Comparison of ENCODE assay signal across 16 cellular contexts in genomic region chr20:48214601-48215000, GRCh38.
DNase-seq lines count a peak whose midpoint lies in the region; ATAC-seq and TF ChIP-seq lines count a peak whose summit lies in the region.
"Had no signal": no experiment of that assay in that cellular context is flagged by ENCODE, and none has a peak within 500 bp of the region (broad histone marks: within the 10 kb centered on the region; RNA-seq: fewer than 3 reads in every experiment).

No MANE protein-coding gene starts in this region.

- dilution Hi-C loops in mammary epithelial cell (cut with HindIII; ENCODE audit: low sequenced_read_pairs) = no loop called here

- H4K12ac ChIP-seq in trophoblast cell (ENCODE audit: low read depth, low read length) = no peak overlapping the region

- in situ Hi-C loops in mammary epithelial cell (cut with MboI; ENCODE audit: low sequenced_read_pairs in 2 of 2) = no loop called here

- no peak overlapping the region for H3K23ac ChIP-seq in trophoblast cell (ENCODE audit: low read length)

- H4K20me1 ChIP-seq in mammary epithelial cell (ENCODE audit: insufficient read depth, low read length) (no peaks in the 10 kb centered on the region), SK-N-SH (ENCODE audit: insufficient read depth) (no peaks in the 10 kb centered on the region), MM.1S (ENCODE audit: insufficient read depth, low read length) (no peaks in the 10 kb centered on the region)

- H3K4me1 Mint-ChIP-seq in MCF 10A (ENCODE audit: insufficient read depth, unreplicated experiment) = no peaks in the 10 kb centered on the region
- H3K4me1 Mint-ChIP-seq: CD4-positive, alpha-beta memory T cell had no signal

- peak; percentile 16 for DNase-seq in MCF 10A (ENCODE audit: unreplicated experiment)
- DNase-seq in mammary epithelial cell = no peak
- DNase-seq in ELF-1 (ENCODE audit: low read depth, low spot score) = peak; percentile 31
- DNase-seq in RWPE2 (ENCODE audit: low spot score) = no peak
- peak; percentile 61 to 68 for DNase-seq in trophoblast cell
- DNase-seq in D341Med (ENCODE audit: low spot score) = no peak
- DNase-seq in SK-N-SH = no peak
- DNase-seq in MM.1S = no peak
- DNase-seq: 8988T; CD4-positive, alpha-beta memory T cell; DMS53; HCEC 1CT; IMR-90; KG1 had no signal

- peak; percentile 24; the same call in 1 of the 3 replicates for ATAC-seq in RWPE2 (ENCODE audit: low read depth)
- ATAC-seq: GM12878 had no signal

- H3K9ac ChIP-seq in mammary epithelial cell (ENCODE audit: insufficient read depth, low read length) (no peak overlapping the region), trophoblast cell (ENCODE audit: low read length) (no peak overlapping the region), SK-N-SH (no peak overlapping the region), MM.1S (ENCODE audit: low read length) (no peak overlapping the region)

- H3F3A ChIP-seq in SK-N-SH (replicated peaks; ENCODE audit: insufficient read depth) = no peaks in the 10 kb centered on the region
- H3F3A ChIP-seq in MM.1S (ENCODE audit: insufficient read depth, low read length) = no peaks in the 10 kb centered on the region

- H2BK120ac ChIP-seq in trophoblast cell (ENCODE audit: insufficient read depth, low read length, poor library complexity) = no peak overlapping the region

- H3K79me2 ChIP-seq in mammary epithelial cell (ENCODE audit: insufficient read depth, low read length) (no peaks in the 10 kb centered on the region), trophoblast cell (ENCODE audit: control insufficient read depth, insufficient read depth, low read length, poor library complexity) (no peaks in the 10 kb centered on the region), SK-N-SH (ENCODE audit: insufficient read depth) (no peaks in the 10 kb centered on the region), MM.1S (ENCODE audit: low read length) (no peaks in the 10 kb centered on the region)

- no peak overlapping the region for H4K8ac ChIP-seq in trophoblast cell (ENCODE audit: low read depth, low read length)

- CTCF ChIA-PET in MCF 10A (lab: Yijun Ruan, JAX) (interaction anchor here (0.6 kb wide), 2 partner anchors 27 to 107 kb away, joined by 3 read pairs; no protein-coding TSS in a partner anchor), mammary epithelial cell (lab: Charles Lee; ENCODE audit: low non-redundant PET) (no interaction called here), SK-N-SH (lab: Yijun Ruan, JAX) (no interaction called here)

- no peak overlapping the region for H2AFZ ChIP-seq in mammary epithelial cell (ENCODE audit: low read depth, low read length)
- H2AFZ ChIP-seq in trophoblast cell (ENCODE audit: insufficient read depth, low read length, poor library complexity) = no peak overlapping the region
- no peak overlapping the region for H2AFZ ChIP-seq in SK-N-SH (ENCODE audit: low read depth)
- H2AFZ ChIP-seq in MM.1S (ENCODE audit: low read length) = no peak overlapping the region

- no peaks in the 10 kb centered on the region for H3K36me3 Mint-ChIP-seq in MCF 10A (ENCODE audit: insufficient read depth, unreplicated experiment)
- H3K36me3 Mint-ChIP-seq: CD4-positive, alpha-beta memory T cell had no signal

- no peak overlapping the region for H3K18ac ChIP-seq in trophoblast cell (ENCODE audit: low read length)

- no peak overlapping the region for H3K14ac ChIP-seq in trophoblast cell (ENCODE audit: low read length)

- no peak overlapping the region for H2AK5ac ChIP-seq in trophoblast cell (ENCODE audit: low read length)

- H2BK5ac ChIP-seq in trophoblast cell (ENCODE audit: low read depth, low read length, poor library complexity) = no peak overlapping the region

- H3K4me3 ChIP-seq in mammary epithelial cell (replicated peaks in 1 of 3; ENCODE audit: insufficient read depth in 1 of 3, low read depth in 2 of 3, low read length in 3 of 3) (no peak overlapping the region), RWPE2 (ENCODE audit: severe bottlenecking) (no peak overlapping the region), trophoblast cell (ENCODE audit: low read depth, low read length) (peak overlapping the region; percentile 33), SK-N-SH (ENCODE audit: low read depth in 2 of 2, low read length in 1 of 2) (no peak overlapping the region), MM.1S (ENCODE audit: low read length) (no peak overlapping the region)
- H3K4me3 ChIP-seq: GM12878 had no signal

- no peaks in the 10 kb centered on the region for H3K9me2 ChIP-seq in SK-N-SH
- H3K9me2 ChIP-seq in MM.1S (replicated peaks; ENCODE audit: insufficient read depth, low read length) = no peaks in the 10 kb centered on the region

- no peak overlapping the region for H2BK12ac ChIP-seq in trophoblast cell (ENCODE audit: low read length)

- 45% methylated on average over 2 of the region's 5 CpGs for WGBS in mammary epithelial cell (ENCODE audit: low coverage, missing lambda C conversion rate)
- WGBS in trophoblast cell (ENCODE audit: extremely low coverage, insufficient coverage, insufficient read length) = no CpG with 5 or more reads among the region's 5 CpGs
- 28% methylated on average over 4 of the region's 5 CpGs for WGBS in SK-N-SH (ENCODE audit: low lambda C conversion rate)

- no peak overlapping the region for H3K4ac ChIP-seq in trophoblast cell (ENCODE audit: low read depth, low read length)

- H3K4me3 Mint-ChIP-seq in MCF 10A (ENCODE audit: unreplicated experiment) = no peak overlapping the region
- H3K4me3 Mint-ChIP-seq: CD4-positive, alpha-beta memory T cell had no signal

- no peak overlapping the region for H4K91ac ChIP-seq in trophoblast cell (ENCODE audit: low read depth, low read length)

- H3K36me3 ChIP-seq in mammary epithelial cell (ENCODE audit: insufficient read depth, low read length) (no peaks in the 10 kb centered on the region), RWPE2 (ENCODE audit: low read depth) (no peaks in the 10 kb centered on the region), trophoblast cell (ENCODE audit: control insufficient read depth in 1 of 2, insufficient read depth in 2 of 2, low read length in 2 of 2) (no peaks in the 10 kb centered on the region), SK-N-SH (replicated peaks in 1 of 2; ENCODE audit: control insufficient read depth in 1 of 2, insufficient read depth in 2 of 2, low read length in 1 of 2) (no peaks in the 10 kb centered on the region), MM.1S (replicated peaks; ENCODE audit: insufficient read depth, low read length) (no peaks in the 10 kb centered on the region)

- H3K79me1 ChIP-seq in trophoblast cell (ENCODE audit: low read length) = peaks cover 2% of the 10 kb centered on the region

- H3K9me3 Mint-ChIP-seq in MCF 10A (ENCODE audit: unreplicated experiment) = no peaks in the 10 kb centered on the region
- H3K9me3 Mint-ChIP-seq: CD4-positive, alpha-beta memory T cell had no signal

- no peaks in the 10 kb centered on the region for H3K4me1 ChIP-seq in mammary epithelial cell (ENCODE audit: insufficient read depth, low read length)
- H3K4me1 ChIP-seq in RWPE2 (ENCODE audit: insufficient read depth, poor library complexity, severe bottlenecking) = peaks cover 3% of the 10 kb centered on the region
- peaks cover 7 to 12% of the 10 kb centered on the region in 2 experiments for H3K4me1 ChIP-seq in trophoblast cell (ENCODE audit: control insufficient read depth in 1 of 2, insufficient read depth in 2 of 2, low read length in 2 of 2)
- no peaks in the 10 kb centered on the region for H3K4me1 ChIP-seq in SK-N-SH (ENCODE audit: control insufficient read depth in 1 of 2, insufficient read depth in 2 of 2, low read depth in 1 of 2, low read length in 1 of 2)
- H3K4me1 ChIP-seq in MM.1S (ENCODE audit: low read length) = no peaks in the 10 kb centered on the region

- no TSS peak for BruUV-seq in MCF 10A (replicated peaks; lab: Mats Ljungman, UMichigan)
- no TSS peak for BruUV-seq in mammary epithelial cell (replicated peaks; lab: Mats Ljungman, UMichigan)

- POLR2A ChIA-PET in MCF 10A (lab: Yijun Ruan, JAX) (no interaction called here), SK-N-SH (lab: Yijun Ruan, JAX) (no interaction called here)

- H3K27ac Mint-ChIP-seq in MCF 10A (ENCODE audit: low read depth, unreplicated experiment) = no peak overlapping the region
- H3K27ac Mint-ChIP-seq: CD4-positive, alpha-beta memory T cell had no signal

- no peak for TF ChIP-seq CTCF in MCF 10A (IDR thresholded peaks at IDR 0.05; ENCODE audit: unreplicated experiment)
- no peak for TF ChIP-seq CTCF in mammary epithelial cell (conservative IDR thresholded peaks at IDR 0.05 in 1 of 2, IDR thresholded peaks at IDR 0.05 in 1 of 2; ENCODE audit: extremely low read depth in 1 of 2, insufficient read depth in 1 of 2, low read depth in 1 of 2, low read length in 2 of 2)
- TF ChIP-seq CTCF in RWPE2 (IDR thresholded peaks at IDR 0.05; ENCODE audit: poor library complexity, severe bottlenecking) = no peak
- no peak for TF ChIP-seq CTCF in SK-N-SH (IDR thresholded peaks at IDR 0.05)
- no peak for TF ChIP-seq CTCF in MM.1S (IDR thresholded peaks at IDR 0.05; ENCODE audit: low read length)

- no peak overlapping the region for H3K27ac ChIP-seq in mammary epithelial cell (ENCODE audit: insufficient read depth, low read depth, low read length)
- H3K27ac ChIP-seq in RWPE2 (ENCODE audit: poor library complexity, severe bottlenecking) = no peak overlapping the region
- H3K27ac ChIP-seq in trophoblast cell (ENCODE audit: low read depth, low read length) = no peak overlapping the region
- H3K27ac ChIP-seq in SK-N-SH (ENCODE audit: low read depth in 2 of 2, low read length in 1 of 2) = no peak overlapping the region
- H3K27ac ChIP-seq in MM.1S (ENCODE audit: low read length) = no peak overlapping the region
- H3K27ac ChIP-seq: C4-2B had no signal

- H3K9me3 ChIP-seq in mammary epithelial cell (replicated peaks; ENCODE audit: insufficient read depth, low read length) = no peaks in the 10 kb centered on the region
- H3K9me3 ChIP-seq in RWPE2 (ENCODE audit: severe bottlenecking) = no peaks in the 10 kb centered on the region
- H3K9me3 ChIP-seq in trophoblast cell (ENCODE audit: insufficient read depth, low read depth, low read length) = peaks cover 3% of the 10 kb centered on the region
- H3K9me3 ChIP-seq in SK-N-SH = no peaks in the 10 kb centered on the region
- no peaks in the 10 kb centered on the region for H3K9me3 ChIP-seq in MM.1S (replicated peaks; ENCODE audit: insufficient read depth, low read length)

- peaks cover 19% of the 10 kb centered on the region for H3K27me3 Mint-ChIP-seq in MCF 10A (ENCODE audit: insufficient read depth, unreplicated experiment)

- no peaks in the 10 kb centered on the region for H3K27me3 ChIP-seq in mammary epithelial cell (ENCODE audit: insufficient read depth, low read length)
- no peaks in the 10 kb centered on the region for H3K27me3 ChIP-seq in RWPE2 (ENCODE audit: insufficient read depth, poor library complexity, severe bottlenecking)
- H3K27me3 ChIP-seq in trophoblast cell (ENCODE audit: insufficient read depth, low read length) = no peaks in the 10 kb centered on the region
- H3K27me3 ChIP-seq in SK-N-SH (ENCODE audit: insufficient read depth) = no peaks in the 10 kb centered on the region
- no peaks in the 10 kb centered on the region for H3K27me3 ChIP-seq in MM.1S (replicated peaks; ENCODE audit: insufficient read depth, low read length)

- H3K4me2 ChIP-seq in mammary epithelial cell (ENCODE audit: insufficient read depth, low read depth, low read length) (no peak overlapping the region), trophoblast cell (ENCODE audit: low read length) (no peak overlapping the region), SK-N-SH (no peak overlapping the region), MM.1S (ENCODE audit: low read depth, low read length) (no peak overlapping the region)

- no peak for TF ChIP-seq RAD21 in SK-N-SH (IDR thresholded peaks at IDR 0.05; ENCODE audit: low read length)

- no peak for TF ChIP-seq EP300 in SK-N-SH (IDR thresholded peaks at IDR 0.05; ENCODE audit: borderline replicate concordance in 1 of 2, low read depth in 1 of 2, low read length in 1 of 2)

- intact Hi-C loops in MCF 10A (cut with micrococcal nuclease) = no loop called here
- intact Hi-C loops in mammary epithelial cell (cut with micrococcal nuclease) = no loop called here

Comparison
In these comparisons a context has a peak if more than half of its experiments do, and no peak if none do; other contexts are left out.
1. DNase-seq: peak in MCF 10A (single experiment), ELF-1 (single experiment) and trophoblast cell (2 of 2); none in mammary epithelial cell (single experiment), RWPE2 (single experiment), D341Med (single experiment), SK-N-SH (single experiment) and MM.1S (single experiment).